Comparison of ENCODE assay signal across 8 cellular contexts in genomic region chr6:144877118-144877517, GRCh38.
"Had no signal": no experiment of that assay in that cellular context is flagged by ENCODE, and none has a peak within 500 bp of the region (broad histone marks: within the 10 kb centered on the region; RNA-seq: fewer than 3 reads in every experiment).

No MANE protein-coding gene starts in this region.

- DNase-seq: H9, HCEC 1CT, Kasumi-1, KBM-7 had no signal

- ATAC-seq: GM23338 had no signal

- H3K4me3 ChIP-seq: GM23338 had no signal

- H3K4me2 ChIP-seq: GM23338 had no signal

- FAIRE-seq: H1, H54, HTR-8/SVneo had no signal

- H2AFZ ChIP-seq: GM23338 had no signal
